Comparison of ENCODE assay signal across 1 cellular context in the genomic region with DNA sequence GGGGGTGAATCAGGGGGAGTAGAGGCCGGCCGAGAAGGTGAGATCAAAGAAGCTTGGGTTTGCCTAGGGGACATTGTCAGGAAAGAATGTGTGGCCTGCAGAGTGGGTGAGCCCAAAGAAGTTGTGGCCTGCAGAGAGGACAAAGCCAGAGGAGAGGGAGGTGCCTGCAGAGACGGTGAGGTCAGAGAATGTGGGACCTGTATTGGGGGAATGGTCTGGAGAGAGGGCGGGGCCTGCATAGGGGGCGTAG.
TF ChIP-seq lines count a peak whose summit lies in the region.

No MANE protein-coding gene starts in this region.

TF ChIP-seq in HepG2, 621 proteins besides CTCF, POLR2A, EP300 and RAD21 (continued from another document):
- TF ChIP-seq, protein P1, sequence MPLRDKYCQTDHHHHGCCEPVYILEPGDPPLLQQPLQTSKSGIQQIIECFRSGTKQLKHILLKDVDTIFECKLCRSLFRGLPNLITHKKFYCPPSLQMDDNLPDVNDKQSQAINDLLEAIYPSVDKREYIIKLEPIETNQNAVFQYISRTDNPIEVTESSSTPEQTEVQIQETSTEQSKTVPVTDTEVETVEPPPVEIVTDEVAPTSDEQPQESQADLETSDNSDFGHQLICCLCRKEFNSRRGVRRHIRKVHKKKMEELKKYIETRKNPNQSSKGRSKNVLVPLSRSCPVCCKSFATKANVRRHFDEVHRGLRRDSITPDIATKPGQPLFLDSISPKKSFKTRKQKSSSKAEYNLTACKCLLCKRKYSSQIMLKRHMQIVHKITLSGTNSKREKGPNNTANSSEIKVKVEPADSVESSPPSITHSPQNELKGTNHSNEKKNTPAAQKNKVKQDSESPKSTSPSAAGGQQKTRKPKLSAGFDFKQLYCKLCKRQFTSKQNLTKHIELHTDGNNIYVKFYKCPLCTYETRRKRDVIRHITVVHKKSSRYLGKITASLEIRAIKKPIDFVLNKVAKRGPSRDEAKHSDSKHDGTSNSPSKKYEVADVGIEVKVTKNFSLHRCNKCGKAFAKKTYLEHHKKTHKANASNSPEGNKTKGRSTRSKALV (CRISPR knock-in tag; IDR thresholded peaks at IDR 0.05) = no peak
- TF ChIP-seq GATA4 (IDR thresholded peaks at IDR 0.05; ENCODE audit: borderline replicate concordance, low read depth) (no peak), ZNF547 (CRISPR knock-in tag; IDR thresholded peaks at IDR 0.05) (no peak)
